In genomic region chr2:96501471-96501874, GRCh38 we compare ENCODE assay signal across 1 cellular context.
TF ChIP-seq lines count a peak whose summit lies in the region.

No MANE protein-coding gene starts in this region.

TF ChIP-seq in GM12878, 131 proteins besides CTCF, POLR2A, EP300 and RAD21 (continued from another document and continues in another):
- TF ChIP-seq ZNF687 (IDR thresholded peaks at IDR 0.05) = 0 out of 2 replicates have a peak, but pooled peaks have one; percentile 26
- no peak for TF ChIP-seq TCF3 (IDR thresholded peaks at IDR 0.05; ENCODE audit: borderline replicate concordance, insufficient read depth, low read depth, low read length)
- TF ChIP-seq ZBED1 (IDR thresholded peaks at IDR 0.05; ENCODE audit: borderline replicate concordance) = no peak
- TF ChIP-seq EGR1 (IDR thresholded peaks at IDR 0.05; ENCODE audit: borderline replicate concordance in 1 of 2, low read depth in 2 of 2, low read length in 2 of 2) = no peak
- TF ChIP-seq CREB1 (IDR thresholded peaks at IDR 0.05; ENCODE audit: low read depth) = no peak
- no peak for TF ChIP-seq CBX3 (IDR thresholded peaks at IDR 0.05; ENCODE audit: borderline replicate concordance, low read depth)
- TF ChIP-seq IKZF2 (IDR thresholded peaks at IDR 0.05) = peak; percentile 29 to 42; a peak in 2 of 4 replicates
- no peak for TF ChIP-seq ZNF24 (IDR thresholded peaks at IDR 0.05)
- TF ChIP-seq CHD4 (IDR thresholded peaks at IDR 0.05) = no peak
- no peak for TF ChIP-seq POLR2AphosphoS2 (IDR thresholded peaks at IDR 0.05; ENCODE audit: low read depth, low read length)
- no peak for TF ChIP-seq REST (IDR thresholded peaks at IDR 0.05; ENCODE audit: low read depth, low read length)
- TF ChIP-seq IRF5 (IDR thresholded peaks at IDR 0.05; ENCODE audit: borderline replicate concordance) = no peak
- peak; percentile 68 for TF ChIP-seq RELB (IDR thresholded peaks at IDR 0.05; ENCODE audit: low read depth)
- no peak for TF ChIP-seq JUNB (IDR thresholded peaks at IDR 0.05)
- TF ChIP-seq ZNF384 (IDR thresholded peaks at IDR 0.05; ENCODE audit: borderline replicate concordance, low read depth, low read length) = no peak
- no peak for TF ChIP-seq NFXL1 (IDR thresholded peaks at IDR 0.05; ENCODE audit: borderline replicate concordance)
- no peak for TF ChIP-seq RAD51 (IDR thresholded peaks at IDR 0.05)
- 0 out of 2 replicates have a peak, but pooled peaks have one; percentile 5 for TF ChIP-seq PAX5 (IDR thresholded peaks at IDR 0.05; ENCODE audit: borderline replicate concordance, low read depth, low read length)
- TF ChIP-seq USF1 (IDR thresholded peaks at IDR 0.05; ENCODE audit: borderline replicate concordance, extremely low read length, insufficient read depth, low read depth, low read length) = no peak
- peak; percentile 55 for TF ChIP-seq IKZF1 (conservative IDR thresholded peaks at IDR 0.05)
- no peak for TF ChIP-seq E2F4 (IDR thresholded peaks at IDR 0.05; ENCODE audit: low read depth, low read length)
- no peak for TF ChIP-seq YY1 (IDR thresholded peaks at IDR 0.05; ENCODE audit: low read depth, low read length)
- no peak for TF ChIP-seq MTA2 (IDR thresholded peaks at IDR 0.05; ENCODE audit: low read depth)
- no peak for TF ChIP-seq KDM1A (IDR thresholded peaks at IDR 0.05; ENCODE audit: borderline replicate concordance)
- no peak for TF ChIP-seq EZH2 (IDR thresholded peaks at IDR 0.05; ENCODE audit: borderline replicate concordance, control insufficient read depth, low read depth, low read length)
- TF ChIP-seq MYC (IDR thresholded peaks at IDR 0.05; ENCODE audit: insufficient read depth, insufficient read length, insufficient replicate concordance, low read length, severe bottlenecking) = no peak
- TF ChIP-seq CUX1 (IDR thresholded peaks at IDR 0.05; ENCODE audit: insufficient replicate concordance, low read depth, low read length) = no peak
- no peak for TF ChIP-seq ZNF217 (IDR thresholded peaks at IDR 0.05)
- peak; percentile 64 for TF ChIP-seq EED (IDR thresholded peaks at IDR 0.05; ENCODE audit: low read depth)
- TF ChIP-seq GABPA (IDR thresholded peaks at IDR 0.05; ENCODE audit: low read depth) = no peak
- peak; percentile 25; the same call in 1 of the 2 replicates for TF ChIP-seq DPF2 (IDR thresholded peaks at IDR 0.05)
- no peak for TF ChIP-seq CREM (IDR thresholded peaks at IDR 0.05; ENCODE audit: low read depth)
- no peak for TF ChIP-seq PRDM15 (CRISPR knock-in tag; IDR thresholded peaks at IDR 0.05)
- peak; percentile 76 for TF ChIP-seq RELA (IDR thresholded peaks at IDR 0.05; ENCODE audit: borderline replicate concordance, partially characterized antibody)
- TF ChIP-seq POU2F2 (IDR thresholded peaks at IDR 0.05; ENCODE audit: borderline replicate concordance, low read depth, low read length) = no peak
- TF ChIP-seq TCF7 (IDR thresholded peaks at IDR 0.05; ENCODE audit: borderline replicate concordance) = no peak
- no peak for TF ChIP-seq CBFB (IDR thresholded peaks at IDR 0.05; ENCODE audit: low read depth)
- TF ChIP-seq SUZ12 (IDR thresholded peaks at IDR 0.05; ENCODE audit: unreplicated experiment) = no peak
- no peak for TF ChIP-seq TCF12 (IDR thresholded peaks at IDR 0.05; ENCODE audit: low read depth, low read length)
